1 cellular context compared by ENCODE assay signal in the genomic region with DNA sequence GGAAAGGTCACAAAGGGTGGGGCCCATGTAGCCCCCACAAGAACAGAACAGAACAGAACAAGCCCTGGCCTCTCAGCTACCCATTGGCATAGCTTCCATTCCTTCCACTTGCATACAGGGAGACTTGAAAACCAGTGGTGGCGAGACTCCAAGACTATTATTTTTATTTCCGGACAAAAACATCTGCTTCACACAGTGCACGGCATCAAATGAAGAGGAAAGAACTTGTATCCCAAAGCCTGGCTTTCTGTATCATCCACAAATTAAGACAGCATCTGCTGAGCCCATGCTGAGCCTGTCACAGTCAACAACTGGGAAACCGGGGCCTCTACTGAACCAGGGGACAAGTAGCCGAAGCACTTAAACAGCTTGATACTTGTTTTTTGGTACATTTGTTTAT.
TF ChIP-seq lines count a peak whose summit lies in the region.

No MANE protein-coding gene starts in this region.

TF ChIP-seq in endothelial cell of umbilical vein, 7 proteins besides CTCF, POLR2A, EP300 and RAD21 (continued from another document):
- no peak for TF ChIP-seq FOS (IDR thresholded peaks at IDR 0.05; ENCODE audit: borderline replicate concordance, insufficient read depth, low read length)
